In the genomic region with DNA sequence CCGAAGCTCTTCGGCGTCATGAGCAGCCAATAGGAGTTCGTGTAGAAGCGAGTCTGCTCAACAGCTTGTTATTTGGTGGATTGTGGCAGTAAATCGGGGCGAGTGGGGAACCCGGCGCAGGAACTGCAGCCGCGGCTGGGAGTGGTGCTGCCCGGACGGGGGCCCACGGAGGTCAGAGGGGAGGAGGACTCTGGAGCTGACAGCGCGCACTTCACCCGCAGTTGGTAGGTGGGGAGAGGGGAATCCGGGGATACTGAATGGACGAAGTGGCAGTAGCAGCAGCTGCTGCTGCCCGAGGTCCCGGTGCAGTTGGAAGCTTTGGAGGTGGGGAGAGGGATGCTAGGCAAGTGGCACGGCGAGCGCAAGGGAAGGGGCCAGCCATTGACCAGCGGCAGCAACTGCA, we compare ENCODE assay signal across 1 cellular context.
TF ChIP-seq lines count a peak whose summit lies in the region.

A gene with protein sequence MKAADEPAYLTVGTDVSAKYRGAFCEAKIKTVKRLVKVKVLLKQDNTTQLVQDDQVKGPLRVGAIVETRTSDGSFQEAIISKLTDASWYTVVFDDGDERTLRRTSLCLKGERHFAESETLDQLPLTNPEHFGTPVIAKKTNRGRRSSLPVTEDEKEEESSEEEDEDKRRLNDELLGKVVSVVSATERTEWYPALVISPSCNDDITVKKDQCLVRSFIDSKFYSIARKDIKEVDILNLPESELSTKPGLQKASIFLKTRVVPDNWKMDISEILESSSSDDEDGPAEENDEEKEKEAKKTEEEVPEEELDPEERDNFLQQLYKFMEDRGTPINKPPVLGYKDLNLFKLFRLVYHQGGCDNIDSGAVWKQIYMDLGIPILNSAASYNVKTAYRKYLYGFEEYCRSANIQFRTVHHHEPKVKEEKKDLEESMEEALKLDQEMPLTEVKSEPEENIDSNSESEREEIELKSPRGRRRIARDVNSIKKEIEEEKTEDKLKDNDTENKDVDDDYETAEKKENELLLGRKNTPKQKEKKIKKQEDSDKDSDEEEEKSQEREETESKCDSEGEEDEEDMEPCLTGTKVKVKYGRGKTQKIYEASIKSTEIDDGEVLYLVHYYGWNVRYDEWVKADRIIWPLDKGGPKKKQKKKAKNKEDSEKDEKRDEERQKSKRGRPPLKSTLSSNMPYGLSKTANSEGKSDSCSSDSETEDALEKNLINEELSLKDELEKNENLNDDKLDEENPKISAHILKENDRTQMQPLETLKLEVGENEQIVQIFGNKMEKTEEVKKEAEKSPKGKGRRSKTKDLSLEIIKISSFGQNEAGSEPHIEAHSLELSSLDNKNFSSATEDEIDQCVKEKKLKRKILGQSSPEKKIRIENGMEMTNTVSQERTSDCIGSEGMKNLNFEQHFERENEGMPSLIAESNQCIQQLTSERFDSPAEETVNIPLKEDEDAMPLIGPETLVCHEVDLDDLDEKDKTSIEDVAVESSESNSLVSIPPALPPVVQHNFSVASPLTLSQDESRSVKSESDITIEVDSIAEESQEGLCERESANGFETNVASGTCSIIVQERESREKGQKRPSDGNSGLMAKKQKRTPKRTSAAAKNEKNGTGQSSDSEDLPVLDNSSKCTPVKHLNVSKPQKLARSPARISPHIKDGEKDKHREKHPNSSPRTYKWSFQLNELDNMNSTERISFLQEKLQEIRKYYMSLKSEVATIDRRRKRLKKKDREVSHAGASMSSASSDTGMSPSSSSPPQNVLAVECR (plus strand): TSS at position 79 of the 403 bp plus-strand sequence. CDS start 1,300 bp downstream, outside the sequence.

TF ChIP-seq in GM12878, 131 proteins besides CTCF, POLR2A, EP300 and RAD21 (continued from another document):
- TF ChIP-seq, protein P1, sequence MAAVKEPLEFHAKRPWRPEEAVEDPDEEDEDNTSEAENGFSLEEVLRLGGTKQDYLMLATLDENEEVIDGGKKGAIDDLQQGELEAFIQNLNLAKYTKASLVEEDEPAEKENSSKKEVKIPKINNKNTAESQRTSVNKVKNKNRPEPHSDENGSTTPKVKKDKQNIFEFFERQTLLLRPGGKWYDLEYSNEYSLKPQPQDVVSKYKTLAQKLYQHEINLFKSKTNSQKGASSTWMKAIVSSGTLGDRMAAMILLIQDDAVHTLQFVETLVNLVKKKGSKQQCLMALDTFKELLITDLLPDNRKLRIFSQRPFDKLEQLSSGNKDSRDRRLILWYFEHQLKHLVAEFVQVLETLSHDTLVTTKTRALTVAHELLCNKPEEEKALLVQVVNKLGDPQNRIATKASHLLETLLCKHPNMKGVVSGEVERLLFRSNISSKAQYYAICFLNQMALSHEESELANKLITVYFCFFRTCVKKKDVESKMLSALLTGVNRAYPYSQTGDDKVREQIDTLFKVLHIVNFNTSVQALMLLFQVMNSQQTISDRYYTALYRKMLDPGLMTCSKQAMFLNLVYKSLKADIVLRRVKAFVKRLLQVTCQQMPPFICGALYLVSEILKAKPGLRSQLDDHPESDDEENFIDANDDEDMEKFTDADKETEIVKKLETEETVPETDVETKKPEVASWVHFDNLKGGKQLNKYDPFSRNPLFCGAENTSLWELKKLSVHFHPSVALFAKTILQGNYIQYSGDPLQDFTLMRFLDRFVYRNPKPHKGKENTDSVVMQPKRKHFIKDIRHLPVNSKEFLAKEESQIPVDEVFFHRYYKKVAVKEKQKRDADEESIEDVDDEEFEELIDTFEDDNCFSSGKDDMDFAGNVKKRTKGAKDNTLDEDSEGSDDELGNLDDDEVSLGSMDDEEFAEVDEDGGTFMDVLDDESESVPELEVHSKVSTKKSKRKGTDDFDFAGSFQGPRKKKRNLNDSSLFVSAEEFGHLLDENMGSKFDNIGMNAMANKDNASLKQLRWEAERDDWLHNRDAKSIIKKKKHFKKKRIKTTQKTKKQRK (IDR thresholded peaks at IDR 0.05; ENCODE audit: low read depth, low read length) = no peak
- TF ChIP-seq SMAD5 (IDR thresholded peaks at IDR 0.05; ENCODE audit: low read depth) (peak; percentile 37; the same call in 1 of the 2 replicates), TAF1 (IDR thresholded peaks at IDR 0.05; ENCODE audit: borderline replicate concordance, low read depth, low read length) (0 out of 2 replicates have a peak, but pooled peaks have one; percentile 44), POLR2AphosphoS5 (IDR thresholded peaks at IDR 0.05; ENCODE audit: low read length) (0 out of 2 replicates have a peak, but pooled peaks have one; percentile 60), RB1 (IDR thresholded peaks at IDR 0.05; ENCODE audit: borderline replicate concordance) (peak; percentile 74; the same call in 1 of the 2 replicates), BRCA1 (IDR thresholded peaks at IDR 0.05; ENCODE audit: low read depth, low read length) (no peak), POLR2AphosphoS2 (IDR thresholded peaks at IDR 0.05; ENCODE audit: low read depth, low read length) (no peak), RELB (IDR thresholded peaks at IDR 0.05; ENCODE audit: low read depth) (0 out of 2 replicates have a peak, but pooled peaks have one; percentile 27), TCF12 (IDR thresholded peaks at IDR 0.05; ENCODE audit: low read depth, low read length) (0 out of 2 replicates have a peak, but pooled peaks have one; percentile 10), BHLHE40 (IDR thresholded peaks at IDR 0.05; ENCODE audit: borderline replicate concordance in 1 of 2, low read depth in 2 of 2, low read length in 1 of 2) (0 out of 4 replicates have a peak, but pooled peaks of 1 of the 2 experiments have one; percentile 5), DPF2 (IDR thresholded peaks at IDR 0.05) (peak; percentile 13; the same call in 1 of the 2 replicates), BCLAF1 (IDR thresholded peaks at IDR 0.05) (no peak), YY1 (IDR thresholded peaks at IDR 0.05; ENCODE audit: low read depth, low read length) (0 out of 2 replicates have a peak, but pooled peaks have one; percentile 17), CHD1 (IDR thresholded peaks at IDR 0.05; ENCODE audit: low read depth, low read length) (0 out of 2 replicates have a peak, but pooled peaks have one; percentile 81), NKRF (conservative IDR thresholded peaks at IDR 0.05) (peak; percentile 90), KAT2A (conservative IDR thresholded peaks at IDR 0.05; ENCODE audit: control insufficient read depth, low read depth, low read length) (no peak), TCF3 (IDR thresholded peaks at IDR 0.05; ENCODE audit: borderline replicate concordance, insufficient read depth, low read depth, low read length) (0 out of 2 replicates have a peak, but pooled peaks have one; percentile 33), RAD51 (IDR thresholded peaks at IDR 0.05) (no peak), ATF7 (IDR thresholded peaks at IDR 0.05; ENCODE audit: low read depth) (0 out of 2 replicates have a peak, but pooled peaks have one; percentile 14)
TF ChIP-seq in GM12878: peak in this region for 18.
